Comparison of ENCODE assay signal across 10 cellular contexts in genomic region chr10:82796510-82796909, GRCh38.
A peak's percentile ranks its signal among the peaks of the same experiment; 100 is the strongest.
DNase-seq lines count a peak whose midpoint lies in the region; ATAC-seq and TF ChIP-seq lines count a peak whose summit lies in the region.
"Had no signal": no experiment of that assay in that cellular context is flagged by ENCODE, and none has a peak within 500 bp of the region (broad histone marks: within the 10 kb centered on the region; RNA-seq: fewer than 3 reads in every experiment).

No MANE protein-coding gene starts in this region.

- H3K27me3 Mint-ChIP-seq in stimulated activated naive B cell treated with anti-CD40 and anti-IgM and Interleukin-4, amounts not matched to agents 10 μg/mL and 1 μg/mL and 100 μg/mL, for 72 hours = no peaks in the 10 kb centered on the region
- H3K27me3 Mint-ChIP-seq: activated naive CD8-positive, alpha-beta T cell had no signal

- peak; percentile 80 for ATAC-seq in SK-N-SH treated with all-trans-retinoic acid at 6 μM for 48 hours
- no peak for ATAC-seq in foreskin keratinocyte
- ATAC-seq in stimulated activated naive B cell treated with anti-CD40 and anti-IgM and Interleukin-4, amounts not matched to agents 10 μg/mL and 1 μg/mL and 100 μg/mL, for 72 hours (replicated peaks) = no peak
- ATAC-seq: psoas muscle had no signal

- no peaks in the 10 kb centered on the region for H3K4me1 Mint-ChIP-seq in stimulated activated naive B cell treated with anti-CD40 and anti-IgM and Interleukin-4, amounts not matched to agents 10 μg/mL and 1 μg/mL and 100 μg/mL, for 72 hours

- H3K27ac ChIP-seq in GM23248 (no peak overlapping the region), foreskin keratinocyte (no peak overlapping the region)
- H3K27ac ChIP-seq: psoas muscle had no signal

- DNase-seq in AG09319 (ENCODE audit: extremely low read depth, low read depth) = no peak
- peak; percentile 13 for DNase-seq in GM23248
- DNase-seq in foreskin keratinocyte = no peak
- DNase-seq in KG1 (lab: John Stamatoyannopoulos, UW) = no peak
- no peak for DNase-seq in OCI-M2 (lab: John Stamatoyannopoulos, UW; ENCODE audit: unreplicated experiment)
- DNase-seq in stimulated activated naive B cell treated with anti-CD40 and anti-IgM and Interleukin-4, amounts not matched to agents 10 μg/mL and 1 μg/mL and 100 μg/mL, for 72 hours = no peak
- no peak for DNase-seq in NCI-H2029 treated with DMSO at 0.1 percent for 48 hours (lab: John Stamatoyannopoulos, UW)
- DNase-seq: psoas muscle had no signal

- no peaks in the 10 kb centered on the region for H3K27me3 ChIP-seq in GM23248 (replicated peaks; ENCODE audit: insufficient read depth)
- H3K27me3 ChIP-seq in foreskin keratinocyte = no peaks in the 10 kb centered on the region

- H3K4me1 ChIP-seq in GM23248 (ENCODE audit: insufficient read depth) (no peaks in the 10 kb centered on the region), foreskin keratinocyte (no peaks in the 10 kb centered on the region)
- H3K4me1 ChIP-seq: psoas muscle had no signal

- no peaks in the 10 kb centered on the region for H3K9me2 ChIP-seq in GM23248 (ENCODE audit: insufficient read depth)

- no peak overlapping the region for H2AFZ ChIP-seq in GM23248

- H4K20me1 ChIP-seq in GM23248 (ENCODE audit: insufficient read depth) = no peaks in the 10 kb centered on the region

- no peaks in the 10 kb centered on the region for H3K9me3 ChIP-seq in GM23248 (ENCODE audit: low read depth)
- H3K9me3 ChIP-seq: psoas muscle had no signal

- H3F3A ChIP-seq in GM23248 (ENCODE audit: insufficient read depth) = no peaks in the 10 kb centered on the region

- no peak overlapping the region for H3K4me2 ChIP-seq in GM23248 (ENCODE audit: unreplicated experiment)

- in situ Hi-C loops in GM23248 (cut with MboI) = no loop called here

- no peak overlapping the region for H3K9ac ChIP-seq in GM23248

- no peak overlapping the region for H3K4me3 ChIP-seq in GM23248
- H3K4me3 ChIP-seq: psoas muscle had no signal

- no peak overlapping the region for H3K4me3 Mint-ChIP-seq in stimulated activated naive B cell treated with anti-CD40 and anti-IgM and Interleukin-4, amounts not matched to agents 10 μg/mL and 1 μg/mL and 100 μg/mL, for 72 hours
- H3K4me3 Mint-ChIP-seq: activated naive CD8-positive, alpha-beta T cell had no signal

- H3K27ac Mint-ChIP-seq in stimulated activated naive B cell treated with anti-CD40 and anti-IgM and Interleukin-4, amounts not matched to agents 10 μg/mL and 1 μg/mL and 100 μg/mL, for 72 hours = no peak overlapping the region
- H3K27ac Mint-ChIP-seq: activated naive CD8-positive, alpha-beta T cell had no signal

- H3K36me3 ChIP-seq in GM23248 (ENCODE audit: low read depth) = no peaks in the 10 kb centered on the region

- no peaks in the 10 kb centered on the region for H3K9me3 Mint-ChIP-seq in stimulated activated naive B cell treated with anti-CD40 and anti-IgM and Interleukin-4, amounts not matched to agents 10 μg/mL and 1 μg/mL and 100 μg/mL, for 72 hours

- peak; percentile 18 for TF ChIP-seq CTCF in AG09319 (IDR thresholded peaks at IDR 0.05; ENCODE audit: low read depth, low read length)
- TF ChIP-seq CTCF in foreskin keratinocyte (conservative IDR thresholded peaks at IDR 0.05) = peak; percentile 64

- H3K36me3 Mint-ChIP-seq in stimulated activated naive B cell treated with anti-CD40 and anti-IgM and Interleukin-4, amounts not matched to agents 10 μg/mL and 1 μg/mL and 100 μg/mL, for 72 hours = no peaks in the 10 kb centered on the region
- H3K36me3 Mint-ChIP-seq: activated naive CD8-positive, alpha-beta T cell had no signal

- H3K79me2 ChIP-seq in GM23248 (ENCODE audit: insufficient read depth) = no peaks in the 10 kb centered on the region

TF ChIP-seq in SK-N-SH treated with all-trans-retinoic acid at 6 μM for 48 hours, 23 proteins besides CTCF, POLR2A, EP300 and RAD21:
- TF ChIP-seq CSRNP3 (CRISPR knock-in tag; IDR thresholded peaks at IDR 0.05) = no peak
- TF ChIP-seq RARB (CRISPR knock-in tag; IDR thresholded peaks at IDR 0.05) = no peak
- TF ChIP-seq TOX (CRISPR knock-in tag; IDR thresholded peaks at IDR 0.05; ENCODE audit: borderline replicate concordance) = no peak
- TF ChIP-seq CSDC2 (CRISPR knock-in tag; IDR thresholded peaks at IDR 0.05) = no peak
- TF ChIP-seq ISL1 (CRISPR knock-in tag; IDR thresholded peaks at IDR 0.05) = no peak
- TF ChIP-seq TSHZ2 (CRISPR knock-in tag; IDR thresholded peaks at IDR 0.05) = no peak
- no peak for TF ChIP-seq BACH2 (CRISPR knock-in tag; IDR thresholded peaks at IDR 0.05; ENCODE audit: borderline replicate concordance)
TF ChIP-seq in SK-N-SH treated with all-trans-retinoic acid at 6 μM for 48 hours: peak in this region for 0.
